Comparison of ENCODE assay signal across 19 cellular contexts in genomic region chr6:133501675-133502275, GRCh38.
DNase-seq lines count a peak whose midpoint lies in the region; ATAC-seq and TF ChIP-seq lines count a peak whose summit lies in the region.
"Had no signal": no experiment of that assay in that cellular context is flagged by ENCODE, and none has a peak within 500 bp of the region (broad histone marks: within the 10 kb centered on the region; RNA-seq: fewer than 3 reads in every experiment).

No MANE protein-coding gene starts in this region.

- TF ChIP-seq CTCF in coronary artery (IDR thresholded peaks at IDR 0.05) (no peak), thoracic aorta (IDR thresholded peaks at IDR 0.05) (no peak)

- in situ Hi-C loops in HAP-1 (cut with MboI; ENCODE audit: low sequenced_read_pairs): no loop called here

- ATAC-seq in thoracic aorta (ENCODE audit: insufficient number of reproducible peaks, low FRiP score, low read depth) (no peak), GM19035 (IDR thresholded peaks at IDR 0.05; ENCODE audit: unreplicated experiment) (no peak)
- ATAC-seq: activated CD4-positive, alpha-beta T cell treated with anti-CD3 and anti-CD28 coated beads for 36 hours; esophagus mucosa had no signal

- H3K27ac ChIP-seq in coronary artery (peak overlapping the region; percentile 11 to 72), thoracic aorta (peak overlapping the region; percentile 61 to 67)
- H3K27ac ChIP-seq: BLaER1, cardiac muscle cell, lower lobe of right lung, pancreas had no signal

- H3K4me3 ChIP-seq in coronary artery (no peak overlapping the region), thoracic aorta (no peak overlapping the region), HAP-1 (no peak overlapping the region)
- H3K4me3 ChIP-seq: BLaER1, cardiac muscle cell, lower lobe of right lung, pancreas, vagina had no signal

- no peaks in the 10 kb centered on the region for H3K36me3 ChIP-seq in thoracic aorta
- no peaks in the 10 kb centered on the region for H3K36me3 ChIP-seq in HAP-1 (replicated peaks)
- H3K36me3 ChIP-seq: cardiac muscle cell, lower lobe of right lung, pancreas, vagina had no signal

- H3K4me1 ChIP-seq in thoracic aorta (ENCODE audit: control insufficient read depth in 1 of 2, low read depth in 2 of 2) (peaks cover 15 to 43% of the 10 kb centered on the region in 2 donors), HAP-1 (peaks cover 5% of the 10 kb centered on the region)

- H3K9me3 ChIP-seq in thoracic aorta (no peaks in the 10 kb centered on the region), HAP-1 (no peaks in the 10 kb centered on the region; the same call in 1 of the 2 replicates)
- H3K9me3 ChIP-seq: BLaER1, lower lobe of right lung, pancreas, vagina had no signal

- H3K27me3 ChIP-seq in thoracic aorta (replicated peaks; ENCODE audit: insufficient read depth) (no peaks in the 10 kb centered on the region), HAP-1 (ENCODE audit: low read depth) (no peaks in the 10 kb centered on the region)
- H3K27me3 ChIP-seq: BLaER1, cardiac muscle cell, pancreas, vagina had no signal

- peak; percentile 14 for DNase-seq in NCI-H2171 treated with DMSO at 0.1 percent for 48 hours (lab: John Stamatoyannopoulos, UW)
- DNase-seq in NCI-H2171 (lab: John Stamatoyannopoulos, UW): no peak
- no peak for DNase-seq in coronary artery (ENCODE audit: low spot score)
- DNase-seq in myocyte (ENCODE audit: low read depth): peak; percentile 30
- no peak for DNase-seq in thoracic aorta (ENCODE audit: low spot score)
- DNase-seq in HAP-1 (ENCODE audit: low spot score in 2 of 2): no peak
- DNase-seq in NOMO-1 treated with DMSO at 0.1 percent for 48 hours (lab: John Stamatoyannopoulos, UW; ENCODE audit: unreplicated experiment): no peak
- DNase-seq: activated CD4-positive, alpha-beta T cell treated with anti-CD3 and anti-CD28 coated beads for 36 hours; effector CD4-positive, alpha-beta T cell; Kasumi-1; lower lobe of right lung; RPMI8226; small intestine had no signal

Comparison
In these comparisons a context has a peak if more than half of its experiments do, and no peak if none do; other contexts are left out.
1. DNase-seq: peak in NCI-H2171 treated with DMSO at 0.1 percent for 48 hours (single experiment) and myocyte (single experiment); none in NCI-H2171 (single experiment), coronary artery (single experiment), thoracic aorta (single experiment), HAP-1 (0 of 2) and NOMO-1 treated with DMSO at 0.1 percent for 48 hours (single experiment).